ENCODE assay signal across 20 cellular contexts in genomic region chr1:18836654-18837053, GRCh38. TPM values are rescaled to one million over a fixed set of nuclear protein-coding genes. Genes with fewer than 3 reads are reported as not detected.
"Had no signal": no experiment of that assay in that cellular context is flagged by ENCODE, and none has a peak within 500 bp of the region (broad histone marks: within the 10 kb centered on the region; RNA-seq: fewer than 3 reads in every experiment).

No MANE protein-coding gene starts in this region.

- H3K27ac Mint-ChIP-seq: activated CD4-positive, alpha-beta memory T cell treated with anti-CD3 and anti-CD28 coated beads, Interleukin-2, amount 10 ng/mL, durations not matched to agents 7 days and 5 days; activated naive CD4-positive, alpha-beta T cell treated with anti-CD3 and anti-CD28 coated beads, Interleukin-2, amount 50 U/mL, for 24 hours; naive thymus-derived CD8-positive, alpha-beta T cell; stimulated activated memory B cell treated with anti-CD40 and anti-IgM and Interleukin-4, amounts not matched to agents 10 μg/mL and 1 μg/mL and 100 μg/mL, for 72 hours had no signal

- H2AFZ ChIP-seq: parathyroid adenoma had no signal

- H3K36me3 ChIP-seq: adrenal gland, cardiac muscle cell, left lung, neutrophil, thyroid gland had no signal

- ATAC-seq: activated T-cell treated with anti-CD3 and anti-CD28 coated beads, Interleukin-2, amount 50 U/mL, for 4 hours; left lung; naive thymus-derived CD8-positive, alpha-beta T cell; stimulated activated memory B cell treated with anti-CD40 and anti-IgM and Interleukin-4, amounts not matched to agents 10 μg/mL and 1 μg/mL and 100 μg/mL, for 72 hours had no signal

- H3K36me3 Mint-ChIP-seq: activated naive CD4-positive, alpha-beta T cell treated with anti-CD3 and anti-CD28 coated beads, Interleukin-2, amount 50 U/mL, for 24 hours; naive thymus-derived CD8-positive, alpha-beta T cell; stimulated activated memory B cell treated with anti-CD40 and anti-IgM and Interleukin-4, amounts not matched to agents 10 μg/mL and 1 μg/mL and 100 μg/mL, for 72 hours had no signal

- FAIRE-seq: colon, endometrium, kidney, urothelium cell line had no signal

- H3K9ac ChIP-seq: parathyroid adenoma had no signal

- H3K27ac ChIP-seq: adrenal gland, cardiac muscle cell, left lung, neutrophil, parathyroid adenoma, thyroid gland, VCaP had no signal

- DNase-seq: activated CD4-positive, alpha-beta memory T cell treated with anti-CD3 and anti-CD28 coated beads, Interleukin-2, amount 10 ng/mL, durations not matched to agents 7 days and 5 days; activated effector memory CD4-positive, alpha-beta T cell treated with anti-CD3 and anti-CD28 coated beads, Interleukin-2, amount 50 U/mL, for 16 hours; activated T-cell treated with anti-CD3 and anti-CD28 coated beads, Interleukin-2, amount 50 U/mL, for 4 hours; adrenal gland; kidney; left lung; naive thymus-derived CD8-positive, alpha-beta T cell; stimulated activated CD4-positive, alpha-beta T cell treated with anti-CD3 and anti-CD28 coated beads, Interleukin-12 subunit alpha, Interleukin-12 subunit beta, amount 100 ng/mL, for 4 hours; stimulated activated CD4-positive, alpha-beta T cell treated with anti-CD3 and anti-CD28 coated beads, Interleukin-2, amount 100 ng/mL, for 24 hours; thyroid gland had no signal

- H3K79me2 ChIP-seq: parathyroid adenoma had no signal

- H3K27me3 Mint-ChIP-seq: activated CD4-positive, alpha-beta memory T cell treated with anti-CD3 and anti-CD28 coated beads, Interleukin-2, amount 10 ng/mL, durations not matched to agents 7 days and 5 days had no signal

- H3K9me3 ChIP-seq: adrenal gland, neutrophil, thyroid gland had no signal

- H3K27me3 ChIP-seq: thyroid gland had no signal

- H3K4me1 ChIP-seq: adrenal gland, left lung, parathyroid adenoma, thyroid gland had no signal

- H3K9me3 Mint-ChIP-seq: activated CD4-positive, alpha-beta memory T cell treated with anti-CD3 and anti-CD28 coated beads, Interleukin-2, amount 10 ng/mL, durations not matched to agents 7 days and 5 days; activated naive CD4-positive, alpha-beta T cell treated with anti-CD3 and anti-CD28 coated beads, Interleukin-2, amount 50 U/mL, for 24 hours; activated T-cell treated with anti-CD3 and anti-CD28 coated beads, Interleukin-2, amount 50 U/mL, for 4 hours had no signal

- H3K4me3 ChIP-seq: adrenal gland, cardiac muscle cell, left lung, thyroid gland had no signal

- H3K4me3 Mint-ChIP-seq: activated CD4-positive, alpha-beta memory T cell treated with anti-CD3 and anti-CD28 coated beads, Interleukin-2, amount 10 ng/mL, durations not matched to agents 7 days and 5 days; activated naive CD4-positive, alpha-beta T cell treated with anti-CD3 and anti-CD28 coated beads, Interleukin-2, amount 50 U/mL, for 24 hours; activated T-cell treated with anti-CD3 and anti-CD28 coated beads, Interleukin-2, amount 50 U/mL, for 4 hours; naive thymus-derived CD8-positive, alpha-beta T cell; stimulated activated memory B cell treated with anti-CD40 and anti-IgM and Interleukin-4, amounts not matched to agents 10 μg/mL and 1 μg/mL and 100 μg/mL, for 72 hours had no signal

- H3K4me1 Mint-ChIP-seq: activated CD4-positive, alpha-beta memory T cell treated with anti-CD3 and anti-CD28 coated beads, Interleukin-2, amount 10 ng/mL, durations not matched to agents 7 days and 5 days; activated naive CD4-positive, alpha-beta T cell treated with anti-CD3 and anti-CD28 coated beads, Interleukin-2, amount 50 U/mL, for 24 hours; naive thymus-derived CD8-positive, alpha-beta T cell; stimulated activated memory B cell treated with anti-CD40 and anti-IgM and Interleukin-4, amounts not matched to agents 10 μg/mL and 1 μg/mL and 100 μg/mL, for 72 hours had no signal

RNA-seq across cellular contexts. Expression of gene TAS1R2, which starts 22.8 kb away (rescaled TPM):
- total RNA-seq: activated CD4-positive, alpha-beta memory T cell treated with anti-CD3 and anti-CD28 coated beads, Interleukin-2, amount 10 ng/mL, durations not matched to agents 7 days and 5 days; activated T-cell treated with anti-CD3 and anti-CD28 coated beads, Interleukin-2, amount 50 U/mL, for 4 hours; adrenal gland; cardiac muscle cell; kidney; left lung; mucosa of gallbladder; naive thymus-derived CD8-positive, alpha-beta T cell; thyroid gland had no signal
- polyA plus RNA-seq: adrenal gland; cardiac muscle cell; naive thymus-derived CD8-positive, alpha-beta T cell had no signal
